Comparison of ENCODE assay signal across 10 cellular contexts in genomic region chr13:111344471-111345191, GRCh38. TPM values are rescaled to one million over a fixed set of nuclear protein-coding genes. Genes with fewer than 3 reads are reported as not detected.
DNase-seq lines count a peak whose midpoint lies in the region; ATAC-seq, FAIRE-seq and TF ChIP-seq lines count a peak whose summit lies in the region.
"Had no signal": no experiment of that assay in that cellular context is flagged by ENCODE, and none has a peak within 500 bp of the region (broad histone marks: within the 10 kb centered on the region; RNA-seq: fewer than 3 reads in every experiment).

No MANE protein-coding gene starts in this region.

- H4K20me1 ChIP-seq in neural cell (ENCODE audit: insufficient read depth), result no peaks in the 10 kb centered on the region

- no peaks in the 10 kb centered on the region for H3K9me2 ChIP-seq in neural cell (ENCODE audit: insufficient read depth, low read length)

- no peak for TF ChIP-seq RAD21 in neural cell (conservative IDR thresholded peaks at IDR 0.05)

- TF ChIP-seq EP300 in neural cell (conservative IDR thresholded peaks at IDR 0.05; ENCODE audit: poor library complexity, severe bottlenecking), result no peak

- H3K79me2 ChIP-seq in neural cell (replicated peaks; ENCODE audit: insufficient read depth, low read length), result no peaks in the 10 kb centered on the region

- H3K27ac ChIP-seq in neural cell (ENCODE audit: low read length), result no peak overlapping the region
- no peak overlapping the region for H3K27ac ChIP-seq in esophagus squamous epithelium
- H3K27ac ChIP-seq: SJSA1 had no signal

- WGBS in esophagus squamous epithelium, 2 donors, result 63 to 74% methylated on average over 8 to 18 of the region's 25 CpGs

- H3K4me1 ChIP-seq in esophagus squamous epithelium, result peaks cover 0 to 7% (median 0%) of the 10 kb centered on the region in 3 donors
- H3K4me1 ChIP-seq: SJSA1 had no signal

- no peaks in the 10 kb centered on the region for H3K36me3 ChIP-seq in bronchial epithelial cell (ENCODE audit: control insufficient read depth, insufficient read depth, low read length)
- no peaks in the 10 kb centered on the region for H3K36me3 ChIP-seq in neural cell (ENCODE audit: insufficient read depth, low read length)
- no peaks in the 10 kb centered on the region for H3K36me3 ChIP-seq in esophagus squamous epithelium
- H3K36me3 ChIP-seq: SJSA1 had no signal

- no peak for ATAC-seq in HG02623 (IDR thresholded peaks at IDR 0.05; ENCODE audit: unreplicated experiment)

- H3K4me2 ChIP-seq in neural cell (ENCODE audit: low read length), result no peak overlapping the region

- no peak for FAIRE-seq in bronchial epithelial cell (lab: Jason Lieb, UNC)
- FAIRE-seq: colon had no signal

- peak; percentile 63 for TF ChIP-seq CTCF in bronchial epithelial cell (IDR thresholded peaks at IDR 0.05; ENCODE audit: insufficient read depth, low read length, severe bottlenecking)
- TF ChIP-seq CTCF in neural cell (IDR thresholded peaks at IDR 0.05; ENCODE audit: poor library complexity, severe bottlenecking), result peak; percentile 21
- peak in 1 of 6 experiments; percentile 37 for TF ChIP-seq CTCF in esophagus squamous epithelium (IDR thresholded peaks at IDR 0.05)

- TF ChIP-seq POLR2A in esophagus squamous epithelium (IDR thresholded peaks at IDR 0.05), result no peak

- H3K27me3 ChIP-seq in bronchial epithelial cell (ENCODE audit: control insufficient read depth, insufficient read depth, low read length) (no peaks in the 10 kb centered on the region), neural cell (ENCODE audit: insufficient read depth, low read depth, low read length) (no peaks in the 10 kb centered on the region), esophagus squamous epithelium (no peaks in the 10 kb centered on the region)

- H3K4me3 ChIP-seq in bronchial epithelial cell (ENCODE audit: low read depth, low read length) (no peak overlapping the region), neural cell (ENCODE audit: low read length) (no peak overlapping the region), esophagus squamous epithelium (no peak overlapping the region)
- H3K4me3 ChIP-seq: SJSA1 had no signal

- H3K9ac ChIP-seq in neural cell (ENCODE audit: low read length), result no peak overlapping the region

- H2AFZ ChIP-seq in neural cell (ENCODE audit: low read depth, low read length), result no peak overlapping the region

- no peaks in the 10 kb centered on the region for H3K9me3 ChIP-seq in neural cell (ENCODE audit: low read length)
- H3K9me3 ChIP-seq in esophagus squamous epithelium, result no peaks in the 10 kb centered on the region

- intact Hi-C loops in esophagus squamous epithelium (cut with DNase I), result no loop called here

- H3F3A ChIP-seq in neural cell (ENCODE audit: insufficient read depth, low read length, poor library complexity, severe bottlenecking), result no peaks in the 10 kb centered on the region

- peak; percentile 54 for DNase-seq in EH (ENCODE audit: low read depth)
- peak; percentile 61 for DNase-seq in NCI-H146 treated with DMSO at 0.1 percent for 48 hours (lab: John Stamatoyannopoulos, UW; ENCODE audit: unreplicated experiment)
- DNase-seq in bronchial epithelial cell (ENCODE audit: low read depth), result peak; percentile 42
- no peak for DNase-seq in T-helper 2 cell
- no peak for DNase-seq in nucleus accumbens (lab: John Stamatoyannopoulos, UW)
- no peak for DNase-seq in esophagus squamous epithelium (lab: John Stamatoyannopoulos, UW)

TF ChIP-seq in neural cell, 6 proteins besides CTCF, POLR2A, EP300 and RAD21:
- TF ChIP-seq TAF1 (IDR thresholded peaks at IDR 0.05; ENCODE audit: low read depth) (no peak), MXI1 (conservative IDR thresholded peaks at IDR 0.05; ENCODE audit: poor library complexity, severe bottlenecking) (no peak), POLR2AphosphoS5 (IDR thresholded peaks at IDR 0.05) (no peak), EZH2 (IDR thresholded peaks at IDR 0.05; ENCODE audit: borderline replicate concordance, insufficient read depth, low read length, poor library complexity, severe bottlenecking) (no peak), SMC3 (conservative IDR thresholded peaks at IDR 0.05; ENCODE audit: poor library complexity) (no peak), REST (IDR thresholded peaks at IDR 0.05; ENCODE audit: borderline replicate concordance) (no peak)

RNA-seq across cellular contexts. Expression of gene TEX29, which starts 24.2 kb away (rescaled TPM):
- total RNA-seq in bronchial epithelial cell (not detected in 2 replicates), esophagus squamous epithelium (not detected)
- not detected in 2 replicates for polyA plus RNA-seq in neural cell
- 1.5 TPM in 1 of 2 replicates, not detected in the other for polyA minus RNA-seq in neural cell

Comparison
In these comparisons a context has a peak if more than half of its experiments do, and no peak if none do; other contexts are left out.
1. DNase-seq: peak in EH (single experiment), NCI-H146 treated with DMSO at 0.1 percent for 48 hours (single experiment) and bronchial epithelial cell (single experiment); none in T-helper 2 cell (0 of 5), nucleus accumbens (0 of 56) and esophagus squamous epithelium (single experiment).